Comparison of ENCODE assay signal across 8 cellular contexts in genomic region chr7:39732837-39733804, GRCh38.
DNase-seq lines count a peak whose midpoint lies in the region; ATAC-seq and TF ChIP-seq lines count a peak whose summit lies in the region.

No MANE protein-coding gene starts in this region.

- CTCF ChIA-PET in AG04450 (lab: Charles Lee) (interaction anchor here (0.5 to 5.1 kb wide), 4 partner anchors 13 to 152 kb away, joined by 3 to 52 read pairs (median 19); no protein-coding TSS in a partner anchor), WTC11 (lab: Charles Lee) (interaction anchor here (0.9 to 4.8 kb wide), 10 partner anchors 9 to 153 kb away, joined by 3 to 42 read pairs (median 4); partner anchors contain the start of gene RALA)

- H3K4me1 Mint-ChIP-seq in WTC11 (peaks cover 30% of the 10 kb centered on the region), immature natural killer cell (peaks cover 46 to 49% of the 10 kb centered on the region in 2 donors)

- DNase-seq in AG04450 (ENCODE audit: low read depth, low spot score) (peak; percentile 94), NCI-H2227 (lab: John Stamatoyannopoulos, UW; ENCODE audit: unreplicated experiment) (peak; percentile 95), WTC11 (ENCODE audit: low spot score) (peak; percentile 97), cardiac fibroblast (ENCODE audit: low read depth in 2 of 2) (peak; percentile 98), immature natural killer cell (peak; percentile 91 to 93 (median 93)), smooth muscle cell of the brain vasculature (ENCODE audit: low read depth, low spot score) (peak; percentile 84)

- peak overlapping the region; percentile 100 for H3K27ac ChIP-seq in AG04450 (ENCODE audit: low read depth, low read length)

- H3K27me3 ChIP-seq in AG04450 (ENCODE audit: control insufficient read depth, insufficient read depth, low read length): no peaks in the 10 kb centered on the region

- peak overlapping the region; percentile 69 for H3K4me3 Mint-ChIP-seq in WTC11
- H3K4me3 Mint-ChIP-seq in immature natural killer cell: peak overlapping the region; percentile 96 to 99 (median 97)

- H3K27ac Mint-ChIP-seq in WTC11: peak overlapping the region; percentile 95
- H3K27ac Mint-ChIP-seq in immature natural killer cell: peak overlapping the region; percentile 95 to 99 (median 98)

- no peak for TF ChIP-seq CTCF in AG04450 (IDR thresholded peaks at IDR 0.05; ENCODE audit: low read depth, low read length)
- no peak for TF ChIP-seq CTCF in WTC11 (IDR thresholded peaks at IDR 0.05)
- no peak for TF ChIP-seq CTCF in cardiac fibroblast (IDR thresholded peaks at IDR 0.05; ENCODE audit: low read depth, low read length)

- H3K9me3 Mint-ChIP-seq in WTC11 (no peaks in the 10 kb centered on the region), immature natural killer cell (no peaks in the 10 kb centered on the region)

- H3K4me3 ChIP-seq in AG04450 (ENCODE audit: low read depth, low read length): peak overlapping the region; percentile 68
- peak overlapping the region; percentile 47 to 64 for H3K4me3 ChIP-seq in cardiac fibroblast (replicated peaks in 1 of 2; ENCODE audit: low read depth in 2 of 2, low read length in 2 of 2)

- no peaks in the 10 kb centered on the region for H3K9me3 ChIP-seq in AG04450 (ENCODE audit: control insufficient read depth, insufficient read depth, low read length)

- ATAC-seq in GM18909 (IDR thresholded peaks at IDR 0.05; ENCODE audit: poor library complexity, unreplicated experiment): peak; percentile 95
- peak; percentile 94 for ATAC-seq in HG03159 (IDR thresholded peaks at IDR 0.05; ENCODE audit: unreplicated experiment)
- peak; percentile 92 for ATAC-seq in WTC11

- H3K27me3 Mint-ChIP-seq in WTC11 (ENCODE audit: low read depth) (peaks cover 23% of the 10 kb centered on the region), immature natural killer cell (ENCODE audit: low read depth in 3 of 3) (peaks cover 2 to 9% (median 9%) of the 10 kb centered on the region in 3 donors)

- no peaks in the 10 kb centered on the region; the same call in 1 of the 2 replicates for H3K36me3 Mint-ChIP-seq in WTC11
- no peaks in the 10 kb centered on the region for H3K36me3 Mint-ChIP-seq in immature natural killer cell

- POLR2A ChIA-PET in AG04450 (lab: Yijun Ruan, JAX): interaction anchor here (0.9 to 2.0 kb wide), 7 partner anchors 13 to 124 kb away, joined by 3 to 19 read pairs (median 4); partner anchors contain the start of gene RALA
- POLR2A ChIA-PET in WTC11 (lab: Charles Lee): interaction anchor here (0.7 to 2.5 kb wide), 7 partner anchors 9 to 217 kb away, joined by 3 to 21 read pairs (median 5); partner anchors contain the start of genes CDK13 and RALA

TF ChIP-seq in WTC11, 78 proteins besides CTCF, POLR2A, EP300 and RAD21 (continues in another document):
- TF ChIP-seq FOXP4 (CRISPR knock-in tag; IDR thresholded peaks at IDR 0.05): peak; percentile 77; the same call in 1 of the 2 replicates
- peak; percentile 90 for TF ChIP-seq CREM (CRISPR knock-in tag; IDR thresholded peaks at IDR 0.05)
- peak; percentile 6; the same call in 1 of the 2 replicates for TF ChIP-seq ZNF423 (CRISPR knock-in tag; IDR thresholded peaks at IDR 0.05)
- TF ChIP-seq ZNF396 (CRISPR knock-in tag; IDR thresholded peaks at IDR 0.05; ENCODE audit: borderline replicate concordance): no peak
- TF ChIP-seq MAX (CRISPR knock-in tag; IDR thresholded peaks at IDR 0.05): peak; percentile 51; the same call in 1 of the 2 replicates
- TF ChIP-seq E2F5 (CRISPR knock-in tag; IDR thresholded peaks at IDR 0.05): peak; percentile 24; the same call in 1 of the 2 replicates
- TF ChIP-seq MLX (CRISPR knock-in tag; IDR thresholded peaks at IDR 0.05): no peak
- no peak for TF ChIP-seq CDX4 (CRISPR knock-in tag; IDR thresholded peaks at IDR 0.05; ENCODE audit: borderline replicate concordance)
- peak; percentile 98 for TF ChIP-seq ETV6 (CRISPR knock-in tag; IDR thresholded peaks at IDR 0.05)
- peak; percentile 42; the same call in 1 of the 2 replicates for TF ChIP-seq USF2 (CRISPR knock-in tag; IDR thresholded peaks at IDR 0.05)
- 0 out of 2 replicates have a peak, but pooled peaks have one; percentile 33 for TF ChIP-seq AFF4 (CRISPR knock-in tag; IDR thresholded peaks at IDR 0.05; ENCODE audit: borderline replicate concordance)

Comparison
In these comparisons a context has a peak if more than half of its experiments do, and no peak if none do; other contexts are left out.
1. Peak in every context shown above with its lines: DNase-seq, ATAC-seq, H3K4me3 ChIP-seq and H3K27ac ChIP-seq.